12 cellular contexts compared by ENCODE assay signal in the genomic region with DNA sequence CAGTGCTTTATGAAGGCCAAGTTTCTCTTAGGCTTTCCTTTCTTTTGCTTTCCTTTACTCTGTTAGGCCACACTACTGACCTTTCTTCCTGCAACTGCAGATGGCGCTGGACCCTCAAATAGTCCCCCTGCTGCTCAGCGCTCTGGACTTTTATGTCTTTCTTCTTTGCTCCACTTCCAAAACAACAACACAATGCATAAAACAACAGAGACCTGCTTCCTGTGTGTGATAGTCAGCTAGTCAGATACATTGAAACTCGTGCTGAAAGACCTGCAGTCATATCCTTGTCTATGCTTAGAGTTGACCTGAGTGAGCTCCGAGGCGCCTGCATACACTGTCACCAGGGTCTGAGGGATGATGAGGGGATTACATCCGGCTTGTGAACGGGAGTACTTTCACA.
A peak's percentile ranks its signal among the peaks of the same experiment; 100 is the strongest.
DNase-seq lines count a peak whose midpoint lies in the region; ATAC-seq, FAIRE-seq and TF ChIP-seq lines count a peak whose summit lies in the region.
"Had no signal": no experiment of that assay in that cellular context is flagged by ENCODE, and none has a peak within 500 bp of the region (broad histone marks: within the 10 kb centered on the region; RNA-seq: fewer than 3 reads in every experiment).

No MANE protein-coding gene starts in this region.

- no peak overlapping the region for H3K23ac ChIP-seq in neuronal stem cell (ENCODE audit: low read depth, low read length, poor library complexity)

- no peak overlapping the region for H4K91ac ChIP-seq in neuronal stem cell (ENCODE audit: low read depth, low read length, poor library complexity)

- H3K27ac ChIP-seq in K562 (ENCODE audit: extremely low read depth, low read depth, low read length), result no peak overlapping the region
- no peak overlapping the region for H3K27ac ChIP-seq in neuronal stem cell (replicated peaks; ENCODE audit: low read length)
- H3K27ac ChIP-seq in gastroesophageal sphincter, result no peak overlapping the region
- H3K27ac ChIP-seq: uterus had no signal

- no peak overlapping the region for H4K8ac ChIP-seq in neuronal stem cell (ENCODE audit: low read depth, low read length)

- no peak overlapping the region for H3K18ac ChIP-seq in neuronal stem cell (ENCODE audit: low read length)

- TF ChIP-seq EP300 in K562 (IDR thresholded peaks at IDR 0.05; ENCODE audit: low read length) (no peak), gastroesophageal sphincter (IDR thresholded peaks at IDR 0.05) (no peak)

- peaks cover 2% of the 10 kb centered on the region for H3K36me3 Mint-ChIP-seq in activated CD4-positive, alpha-beta T cell treated with anti-CD3 and anti-CD28 coated beads, Interleukin-2, amount 10 ng/mL, durations not matched to agents 7 days and 5 days (ENCODE audit: low read depth)

- TF ChIP-seq POLR2A in K562 (conservative IDR thresholded peaks at IDR 0.05) (no peak), gastroesophageal sphincter (IDR thresholded peaks at IDR 0.05) (no peak)

- ATAC-seq in K562 (peak; percentile 88), HG03095 (IDR thresholded peaks at IDR 0.05; ENCODE audit: unreplicated experiment) (no peak), gastroesophageal sphincter (no peak)
- ATAC-seq: left colon had no signal

- H3K36me3 ChIP-seq in K562 (ENCODE audit: control insufficient read depth, insufficient read depth, low read length) (no peaks in the 10 kb centered on the region), neuronal stem cell (replicated peaks in 1 of 2; ENCODE audit: control insufficient read depth in 2 of 2, insufficient read depth in 2 of 2, low read length in 2 of 2) (no peaks in the 10 kb centered on the region), gastroesophageal sphincter (no peaks in the 10 kb centered on the region)
- H3K36me3 ChIP-seq: uterus had no signal

- H2BK15ac ChIP-seq in neuronal stem cell (ENCODE audit: low read length), result no peak overlapping the region

- peak overlapping the region; percentile 19 for H3K4me3 Mint-ChIP-seq in activated CD4-positive, alpha-beta T cell treated with anti-CD3 and anti-CD28 coated beads, Interleukin-2, amount 10 ng/mL, durations not matched to agents 7 days and 5 days

- CTCF ChIA-PET in activated CD4-positive, alpha-beta T cell treated with anti-CD3 and anti-CD28 coated beads, Interleukin-2, amount 10 ng/mL, durations not matched to agents 7 days and 5 days (lab: Charles Lee), result interaction anchor here (1.2 kb wide), 2 partner anchors 9 to 139 kb away, joined by 3 to 4 read pairs; no protein-coding TSS in a partner anchor
- CTCF ChIA-PET in K562 (lab: Yijun Ruan, JAX; ENCODE audit: low intra/inter-chr PET ratio), result interaction anchor here (0.6 kb wide), 1 partner anchor 390 kb away, joined by 3 read pairs; no protein-coding TSS in a partner anchor

- H3K27me3 ChIP-seq in K562 (ENCODE audit: control insufficient read depth in 2 of 2, insufficient read depth in 2 of 2, low read length in 2 of 2) (no peaks in the 10 kb centered on the region; a peak in 1 of 5 replicates), neuronal stem cell (ENCODE audit: control insufficient read depth in 3 of 3, insufficient read depth in 3 of 3, low read depth in 1 of 3, low read length in 3 of 3) (no peaks in the 10 kb centered on the region), gastroesophageal sphincter (no peaks in the 10 kb centered on the region)
- H3K27me3 ChIP-seq: uterus had no signal

- H3K4me1 ChIP-seq in K562 (replicated peaks in 1 of 2; ENCODE audit: control insufficient read depth in 2 of 2, insufficient read depth in 2 of 2, low read length in 2 of 2) (no peaks in the 10 kb centered on the region; a peak in 1 of 5 replicates), neuronal stem cell (ENCODE audit: control insufficient read depth in 2 of 2, insufficient read depth in 1 of 2, low read depth in 1 of 2, low read length in 2 of 2) (peaks cover 7 to 26% of the 10 kb centered on the region in 2 donors), gastroesophageal sphincter (no peaks in the 10 kb centered on the region)
- H3K4me1 ChIP-seq: uterus had no signal

- intact Hi-C loops in K562 (cut with micrococcal nuclease), result loop anchor here (1.0 to 5.0 kb wide), 3 partner anchors 59 to 261 kb away; a partner anchor contains a TSS

- H3K4me1 Mint-ChIP-seq in activated CD4-positive, alpha-beta T cell treated with anti-CD3 and anti-CD28 coated beads, Interleukin-2, amount 10 ng/mL, durations not matched to agents 7 days and 5 days, result peaks cover 59% of the 10 kb centered on the region

- no peak overlapping the region for H2AK5ac ChIP-seq in neuronal stem cell (ENCODE audit: low read depth, low read length)

- H3K4me2 ChIP-seq in K562 (ENCODE audit: insufficient read depth, low read length) (peak overlapping the region; percentile 14; the same call in 1 of the 2 replicates), neuronal stem cell (ENCODE audit: insufficient read depth, low read length, poor library complexity, severe bottlenecking) (no peak overlapping the region)

- H3K9me3 Mint-ChIP-seq in activated CD4-positive, alpha-beta T cell treated with anti-CD3 and anti-CD28 coated beads, Interleukin-2, amount 10 ng/mL, durations not matched to agents 7 days and 5 days, result no peaks in the 10 kb centered on the region

- H3K79me1 ChIP-seq in neuronal stem cell (ENCODE audit: low read depth, low read length), result no peaks in the 10 kb centered on the region

- no peak for FAIRE-seq in K562 (lab: Jason Lieb, UNC)

- no TSS peak for BruUV-seq in K562 (replicated peaks; lab: Mats Ljungman, UMichigan)

- POLR2A ChIA-PET in activated CD4-positive, alpha-beta T cell treated with anti-CD3 and anti-CD28 coated beads, Interleukin-2, amount 10 ng/mL, durations not matched to agents 7 days and 5 days (lab: Charles Lee), result interaction anchor here (0.6 kb wide), 1 partner anchor 157 kb away, joined by 3 read pairs; no protein-coding TSS in a partner anchor
- POLR2A ChIA-PET in K562 (lab: Yijun Ruan, JAX), result no interaction called here

- in situ Hi-C loops in K562 (cut with MboI), result no loop called here

- DNase-seq in activated CD4-positive, alpha-beta T cell treated with anti-CD3 and anti-CD28 coated beads, Interleukin-2, amount 10 ng/mL, durations not matched to agents 7 days and 5 days, result peak; percentile 24
- no peak for DNase-seq in activated CD4-positive, alpha-beta T cell treated with anti-CD3 and anti-CD28 coated beads for 4 hours
- DNase-seq in OCI-M1 (lab: John Stamatoyannopoulos, UW) (peak; percentile 5), K562 (ENCODE audit: extremely low read depth in 1 of 4, low spot score in 3 of 4) (peak in 2 of 4 experiments; percentile 21 to 25), neuronal stem cell (ENCODE audit: low spot score) (no peak), mesenteric fat pad (ENCODE audit: low spot score) (no peak)
- DNase-seq: activated CD4-positive, CD25-positive, alpha-beta regulatory T cell; left colon; stimulated activated CD4-positive, alpha-beta T cell treated with anti-CD3 and anti-CD28 coated beads, Interleukin-12 subunit alpha, Interleukin-12 subunit beta, amount 100 ng/mL, for 4 hours; uterus had no signal

- TF ChIP-seq CTCF in K562 (IDR thresholded peaks at IDR 0.05 in 2 of 3, conservative IDR thresholded peaks at IDR 0.05 in 1 of 3; ENCODE audit: insufficient read depth in 2 of 3, low read depth in 1 of 3, low read length in 3 of 3), result peak; percentile 57 to 62 (median 57)
- TF ChIP-seq CTCF in gastroesophageal sphincter (IDR thresholded peaks at IDR 0.05), result no peak

- no peaks in the 10 kb centered on the region for H3K9me1 ChIP-seq in K562 (ENCODE audit: control insufficient read depth, insufficient read depth, low read length)

- no peaks in the 10 kb centered on the region for H3K27me3 Mint-ChIP-seq in activated CD4-positive, alpha-beta T cell treated with anti-CD3 and anti-CD28 coated beads, Interleukin-2, amount 10 ng/mL, durations not matched to agents 7 days and 5 days

- H3K27ac Mint-ChIP-seq in activated CD4-positive, alpha-beta T cell treated with anti-CD3 and anti-CD28 coated beads, Interleukin-2, amount 10 ng/mL, durations not matched to agents 7 days and 5 days, result peak overlapping the region; percentile 84

- H2BK120ac ChIP-seq in neuronal stem cell (ENCODE audit: low read depth, low read length), result no peak overlapping the region

- 14% methylated on average over 6 of the region's 7 CpGs for WGBS in K562 (ENCODE audit: insufficient coverage, low coverage, missing lambda C conversion rate)
- WGBS in neuronal stem cell (ENCODE audit: extremely low coverage in 2 of 2, insufficient read length in 2 of 2, insufficient replicate concordance in 1 of 2), 2 donors, result no CpG with 5 or more reads among the region's 7 CpGs
- WGBS in gastroesophageal sphincter (ENCODE audit: low coverage in 1 of 2), 2 donors, result 69% methylated on average over 6 of the region's 7 CpGs; no CpG with 5 or more reads in 1 of the 2 donors

- H3K9ac ChIP-seq in K562 (ENCODE audit: insufficient read depth in 1 of 2, low read depth in 2 of 2, low read length in 2 of 2) (no peak overlapping the region), neuronal stem cell (ENCODE audit: low read depth, low read length, poor library complexity) (no peak overlapping the region)

- no peak overlapping the region for H3K14ac ChIP-seq in neuronal stem cell (ENCODE audit: low read length)

- no peak overlapping the region for H3K4me3 ChIP-seq in K562
- no peak overlapping the region for H3K4me3 ChIP-seq in neuronal stem cell (ENCODE audit: low read length in 2 of 2)
- no peak overlapping the region for H3K4me3 ChIP-seq in gastroesophageal sphincter
- H3K4me3 ChIP-seq: uterus had no signal

- H2BK12ac ChIP-seq in neuronal stem cell (ENCODE audit: low read length), result no peak overlapping the region

- H3K4ac ChIP-seq in neuronal stem cell (ENCODE audit: low read length), result no peak overlapping the region

- no peak overlapping the region for H2BK5ac ChIP-seq in neuronal stem cell (ENCODE audit: low read length)

- H3K79me2 ChIP-seq in K562 (ENCODE audit: control insufficient read depth, insufficient read depth, low read length), result no peaks in the 10 kb centered on the region

- no peaks in the 10 kb centered on the region for H3K9me3 ChIP-seq in K562 (replicated peaks; ENCODE audit: control insufficient read depth, insufficient read depth, low read depth, low read length)
- H3K9me3 ChIP-seq in neuronal stem cell (replicated peaks in 1 of 2; ENCODE audit: control insufficient read depth in 2 of 2, insufficient read depth in 1 of 2, low read depth in 1 of 2, low read length in 2 of 2), result no peaks in the 10 kb centered on the region
- H3K9me3 ChIP-seq in gastroesophageal sphincter, result no peaks in the 10 kb centered on the region
- H3K9me3 ChIP-seq: uterus had no signal

- H4K20me1 ChIP-seq in K562 (replicated peaks; ENCODE audit: control insufficient read depth, insufficient read depth, low read length), result no peaks in the 10 kb centered on the region

- TF ChIP-seq RAD21 in K562 (CRISPR knock-in tag; conservative IDR thresholded peaks at IDR 0.05 in 1 of 2, IDR thresholded peaks at IDR 0.05 in 1 of 2), result peak in 1 of 2 experiments; percentile 50; a peak in 2 of 4 replicates

- H2AFZ ChIP-seq in K562 (ENCODE audit: low read depth, low read length) (peak overlapping the region; percentile 57; the same call in 1 of the 2 replicates), neuronal stem cell (ENCODE audit: low read length) (peak overlapping the region; percentile 74)

TF ChIP-seq in K562, 482 proteins besides CTCF, POLR2A, EP300 and RAD21 (continues in another document):
- TF ChIP-seq ZKSCAN1 (IDR thresholded peaks at IDR 0.05; ENCODE audit: low read depth, low read length) (no peak), GABPB1 (CRISPR knock-in tag; IDR thresholded peaks at IDR 0.05) (no peak), HDAC2 (IDR thresholded peaks at IDR 0.05) (no peak)

Comparison
In these comparisons a context has a peak if more than half of its experiments do, and no peak if none do; other contexts are left out.
1. DNase-seq: peak in activated CD4-positive, alpha-beta T cell treated with anti-CD3 and anti-CD28 coated beads, Interleukin-2, amount 10 ng/mL, durations not matched to agents 7 days and 5 days (single experiment) and OCI-M1 (single experiment); none in activated CD4-positive, alpha-beta T cell treated with anti-CD3 and anti-CD28 coated beads for 4 hours (0 of 2), neuronal stem cell (single experiment) and mesenteric fat pad (single experiment).
2. CTCF ChIP-seq: peak in K562 (3 of 3); none in gastroesophageal sphincter (0 of 4).